29 cellular contexts compared by ENCODE assay signal in the genomic region with DNA sequence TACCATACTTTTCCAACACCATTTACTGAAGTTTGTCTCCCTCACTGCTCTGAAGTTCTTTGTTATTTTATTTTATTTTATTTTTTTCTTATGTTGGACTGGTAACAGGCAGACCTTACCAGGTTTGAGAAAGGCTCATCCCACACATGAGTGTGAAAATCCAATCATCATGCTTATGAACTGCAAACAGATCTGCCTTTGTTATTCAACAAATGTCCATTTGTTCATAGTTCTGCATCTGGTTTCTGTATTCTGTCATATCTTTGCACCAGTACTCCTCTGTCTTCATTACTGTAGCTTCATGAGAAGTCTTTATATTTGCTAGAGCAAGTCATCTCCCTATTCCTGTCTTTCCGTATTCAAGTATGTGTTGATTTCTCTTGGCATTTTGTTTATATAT. TPM values are rescaled to one million over a fixed set of nuclear protein-coding genes. Genes with fewer than 3 reads are reported as not detected.
"Had no signal": no experiment of that assay in that cellular context is flagged by ENCODE, and none has a peak within 500 bp of the region (broad histone marks: within the 10 kb centered on the region; RNA-seq: fewer than 3 reads in every experiment).

No MANE protein-coding gene starts in this region.

- H3K9me3 ChIP-seq: adrenal gland, gastrocnemius medialis, heart left ventricle, SJCRH30, thoracic aorta, upper lobe of right lung had no signal

- H3K27ac Mint-ChIP-seq: activated naive CD4-positive, alpha-beta T cell treated with anti-CD3 and anti-CD28 coated beads, Interleukin-2, amount 50 U/mL, for 72 hours; activated T-cell treated with anti-CD3 and anti-CD28 coated beads, Interleukin-2, amount 50 U/mL, for 72 hours; endodermal cell; natural killer cell treated with Interleukin-12 subunit alpha and Interleukin-12 subunit beta and Interleukin-15 and Interleukin-18, amount 100 ng/mL, for 72 hours; stimulated activated naive CD8-positive, alpha-beta T cell treated with anti-CD3 and anti-CD28 coated beads, Interleukin-15, Interleukin-2, amounts not matched to agents 100 ng/mL and 50 ng/mL, for 24 hours had no signal

- H3K27me3 ChIP-seq: adrenal gland, gastrocnemius medialis, heart left ventricle, SJCRH30, upper lobe of right lung had no signal

- H3K4me1 ChIP-seq: adrenal gland, gastrocnemius medialis, heart left ventricle, upper lobe of right lung had no signal

- ATAC-seq: activated naive CD4-positive, alpha-beta T cell treated with anti-CD3 and anti-CD28 coated beads, Interleukin-2, amount 50 U/mL, for 72 hours; activated T-cell treated with anti-CD3 and anti-CD28 coated beads, Interleukin-2, amount 50 U/mL, for 72 hours; gastrocnemius medialis; heart left ventricle; left ventricle myocardium superior; natural killer cell treated with Interleukin-12 subunit alpha and Interleukin-12 subunit beta and Interleukin-15 and Interleukin-18, amount 100 ng/mL, for 72 hours; upper lobe of right lung had no signal

- H3K9me3 Mint-ChIP-seq: activated naive CD4-positive, alpha-beta T cell treated with anti-CD3 and anti-CD28 coated beads, Interleukin-2, amount 50 U/mL, for 72 hours; activated T-cell treated with anti-CD3 and anti-CD28 coated beads, Interleukin-2, amount 50 U/mL, for 72 hours; endodermal cell; natural killer cell treated with Interleukin-12 subunit alpha and Interleukin-12 subunit beta and Interleukin-15 and Interleukin-18, amount 100 ng/mL, for 72 hours; stimulated activated naive CD8-positive, alpha-beta T cell treated with anti-CD3 and anti-CD28 coated beads, Interleukin-15, Interleukin-2, amounts not matched to agents 100 ng/mL and 50 ng/mL, for 24 hours had no signal

- H3K27ac ChIP-seq: adrenal gland, gastrocnemius medialis, heart left ventricle, SJCRH30, thoracic aorta, upper lobe of right lung, VCaP had no signal

- FAIRE-seq: bronchial epithelial cell had no signal

- DNase-seq: activated CD4-positive, alpha-beta T cell treated with anti-CD3 and anti-CD28 coated beads, Interleukin-2, amount 50 U/mL, for 1 hour; activated CD4-positive, CD25-positive, alpha-beta regulatory T cell treated with anti-CD3 and anti-CD28 coated beads, Interleukin-2, amount 50 U/mL, for 72 hours; activated CD8-positive, alpha-beta memory T cell treated with anti-CD3 and anti-CD28 coated beads for 24 hours; activated CD8-positive, alpha-beta memory T cell treated with anti-CD3 and anti-CD28 coated beads, Interleukin-2, amount 50 U/mL, for 48 hours; activated gamma-delta T cell; activated T-cell treated with anti-CD3 and anti-CD28 coated beads, Interleukin-2, amount 50 U/mL, for 72 hours; adrenal gland; dermis blood vessel endothelial cell; endodermal cell; erythroblast; gastrocnemius medialis; heart left ventricle; left ventricle myocardium superior; mesenchymal stem cell; posterior cingulate gyrus; retina; SW 1271; T-helper 2 cell; upper lobe of right lung had no signal

- H3K36me3 Mint-ChIP-seq: activated naive CD4-positive, alpha-beta T cell treated with anti-CD3 and anti-CD28 coated beads, Interleukin-2, amount 50 U/mL, for 72 hours; natural killer cell treated with Interleukin-12 subunit alpha and Interleukin-12 subunit beta and Interleukin-15 and Interleukin-18, amount 100 ng/mL, for 72 hours had no signal

- H3K27me3 Mint-ChIP-seq: stimulated activated naive CD8-positive, alpha-beta T cell treated with anti-CD3 and anti-CD28 coated beads, Interleukin-15, Interleukin-2, amounts not matched to agents 100 ng/mL and 50 ng/mL, for 24 hours had no signal

- H3K36me3 ChIP-seq: adrenal gland, gastrocnemius medialis, heart left ventricle, SJCRH30, thoracic aorta, upper lobe of right lung had no signal

- H3K4me3 ChIP-seq: adrenal gland, gastrocnemius medialis, heart left ventricle, SJCRH30, thoracic aorta, upper lobe of right lung had no signal

- H3K4me3 Mint-ChIP-seq: activated T-cell treated with anti-CD3 and anti-CD28 coated beads, Interleukin-2, amount 50 U/mL, for 72 hours; endodermal cell; natural killer cell treated with Interleukin-12 subunit alpha and Interleukin-12 subunit beta and Interleukin-15 and Interleukin-18, amount 100 ng/mL, for 72 hours; stimulated activated naive CD8-positive, alpha-beta T cell treated with anti-CD3 and anti-CD28 coated beads, Interleukin-15, Interleukin-2, amounts not matched to agents 100 ng/mL and 50 ng/mL, for 24 hours had no signal

RNA-seq across cellular contexts. Expression of a gene that starts 5.3 kb away (rescaled TPM):
- total RNA-seq: bronchial epithelial cell, cerebellum, dermis blood vessel endothelial cell, gastrocnemius medialis, heart left ventricle, kidney epithelial cell, left ventricle myocardium superior, SJCRH30, skeletal muscle tissue, thoracic aorta, upper lobe of right lung had no signal
- polyA plus RNA-seq: adrenal gland, heart left ventricle had no signal

RNA-seq across cellular contexts. Expression of a gene that starts 56.6 kb away (rescaled TPM):
- total RNA-seq: activated naive CD4-positive, alpha-beta T cell treated with anti-CD3 and anti-CD28 coated beads, Interleukin-2, amount 50 U/mL, for 72 hours; activated T-cell treated with anti-CD3 and anti-CD28 coated beads, Interleukin-2, amount 50 U/mL, for 72 hours; bronchial epithelial cell; dermis blood vessel endothelial cell; endodermal cell; kidney epithelial cell; natural killer cell treated with Interleukin-12 subunit alpha and Interleukin-12 subunit beta and Interleukin-15 and Interleukin-18, amount 100 ng/mL, for 72 hours; thoracic aorta; upper lobe of right lung had no signal
